8 cellular contexts compared by ENCODE assay signal in genomic region chr22:30634477-30635233, GRCh38. TPM values are rescaled to one million over a fixed set of nuclear protein-coding genes. Genes with fewer than 3 reads are reported as not detected.
DNase-seq lines count a peak whose midpoint lies in the region; ATAC-seq and TF ChIP-seq lines count a peak whose summit lies in the region.

No MANE protein-coding gene starts in this region.

- H3K9me3 ChIP-seq in right atrium auricular region (no peaks in the 10 kb centered on the region), psoas muscle (no peaks in the 10 kb centered on the region)

- H3K27ac ChIP-seq in right atrium auricular region (peak overlapping the region; percentile 93 to 94), psoas muscle (peak overlapping the region; percentile 85), urinary bladder (ENCODE audit: low read depth) (peak overlapping the region; percentile 91)

- WGBS in psoas muscle, 3 donors = 11 to 12% (median 11%) methylated on average over 29 of the region's 29 CpGs
- 9% methylated on average over 29 of the region's 29 CpGs for WGBS in urinary bladder

- H3K27me3 ChIP-seq in right atrium auricular region (no peaks in the 10 kb centered on the region), psoas muscle (ENCODE audit: insufficient read depth in 3 of 3, low read length in 2 of 3) (no peaks in the 10 kb centered on the region)

- H3K36me3 ChIP-seq in right atrium auricular region (no peaks in the 10 kb centered on the region), psoas muscle (ENCODE audit: insufficient read depth in 1 of 2, low read depth in 1 of 2) (no peaks in the 10 kb centered on the region), urinary bladder (ENCODE audit: insufficient read depth) (no peaks in the 10 kb centered on the region)

- ATAC-seq in HG02759 (IDR thresholded peaks at IDR 0.05; ENCODE audit: unreplicated experiment) (peak; percentile 61), psoas muscle (peak; percentile 74 to 84 (median 78))

- H3K4me3 ChIP-seq in right atrium auricular region (peak overlapping the region; percentile 60 to 77), psoas muscle (peak overlapping the region; percentile 87), urinary bladder (ENCODE audit: low read depth, low read length) (peak overlapping the region; percentile 11)

- TF ChIP-seq CTCF in GM12874 (IDR thresholded peaks at IDR 0.05; ENCODE audit: insufficient read depth, low read depth, low read length) = peak; percentile 90
- peak; percentile 91 to 99 for TF ChIP-seq CTCF in right atrium auricular region (IDR thresholded peaks at IDR 0.05)
- peak; percentile 97 for TF ChIP-seq CTCF in psoas muscle (IDR thresholded peaks at IDR 0.05)

- peak; percentile 80 for DNase-seq in NCI-H1436 (lab: John Stamatoyannopoulos, UW)
- DNase-seq in T-helper 1 cell = peak; percentile 75 to 89 (median 85)
- DNase-seq in amniotic stem cell (lab: John Stamatoyannopoulos, UW) = peak; percentile 72
- peak; percentile 94 for DNase-seq in right atrium auricular region (ENCODE audit: low spot score)
- peak; percentile 89 to 95 for DNase-seq in psoas muscle

- peaks cover 0 to 33% of the 10 kb centered on the region in 2 donors for H3K4me1 ChIP-seq in right atrium auricular region
- H3K4me1 ChIP-seq in psoas muscle = peaks cover 18% of the 10 kb centered on the region
- H3K4me1 ChIP-seq in urinary bladder (ENCODE audit: insufficient read depth) = peaks cover 3% of the 10 kb centered on the region

- intact Hi-C loops in psoas muscle (cut with DNase I) = loop anchor here (1.0 to 5.0 kb wide), 6 partner anchors 33 to 288 kb away; partner anchors contain the start of gene DUSP18 (in 1 of the 2)

RNA-seq across cellular contexts. Expression of gene SLC35E4, which starts 0.9 kb away (rescaled TPM):
- total RNA-seq in right atrium auricular region (1 to 10 TPM; 4.0 to 9.1 TPM), psoas muscle (10 to 100 TPM in 1 of 4 donors, 1 to 10 TPM in 3; 5.8 to 11.5 (median 7.2) TPM), urinary bladder (1.6 TPM)
- polyA plus RNA-seq in psoas muscle (10 to 100 TPM in 1 of 3 donors, 1 to 10 TPM in 2; 2.6 to 11.0 (median 6.8) TPM), urinary bladder (5.3 TPM)

RNA-seq across cellular contexts. Expression of gene TCN2, which starts 27.7 kb away (rescaled TPM):
- total RNA-seq in right atrium auricular region (10 to 100 TPM; 28.7 to 38.2 TPM), psoas muscle (10 to 100 TPM in 1 of 4 donors, 1 to 10 TPM in 3; 5.5 to 11.7 (median 9.0) TPM), urinary bladder (7.9 TPM)
- polyA plus RNA-seq in psoas muscle (1 to 10 TPM; 5.9 to 9.9 (median 7.0) TPM), urinary bladder (21.2 TPM)

RNA-seq across cellular contexts. Expression of gene DUSP18, which starts 33.0 kb away (rescaled TPM):
- 1 to 10 TPM; 1.8 to 4.9 TPM for total RNA-seq in right atrium auricular region
- 1 to 10 TPM in 3 of 4 donors, under 1 TPM in 1; 0.69 to 1.6 (median 1.3) TPM for total RNA-seq in psoas muscle
- polyA plus RNA-seq in psoas muscle = 1 to 10 TPM in 2 of 3 donors, under 1 TPM in 1; 0.65 to 3.8 (median 1.5) TPM
- total RNA-seq in urinary bladder = 8.6 TPM
- 4.1 TPM for polyA plus RNA-seq in urinary bladder

RNA-seq across cellular contexts. Expression of gene PES1, which starts 42.9 kb away (rescaled TPM):
- total RNA-seq in right atrium auricular region (10 to 100 TPM; 13.2 to 33.5 TPM), psoas muscle (10 to 100 TPM; 32.8 to 74.8 (median 63.7) TPM), urinary bladder (29.1 TPM)
- polyA plus RNA-seq in psoas muscle (100 to 1,000 TPM in 1 of 3 donors, 10 to 100 TPM in 2; 55.9 to 100 (median 69.4) TPM), urinary bladder (49.1 TPM)

Comparison
In these comparisons a context has a peak if more than half of its experiments do, and no peak if none do; other contexts are left out.
1. Peak in every context shown above with its lines: DNase-seq, ATAC-seq, H3K4me3 ChIP-seq and H3K27ac ChIP-seq.
2. H3K4me3 ChIP-seq: peak in every context shown above with its lines; median percentile 87 in psoas muscle; 68 in right atrium auricular region; 11 in urinary bladder.